ENCODE assay signal across 14 cellular contexts in genomic region chr10:94123253-94123995, GRCh38.
A peak's percentile ranks its signal among the peaks of the same experiment; 100 is the strongest.
DNase-seq lines count a peak whose midpoint lies in the region; ATAC-seq and TF ChIP-seq lines count a peak whose summit lies in the region.
"Had no signal": no experiment of that assay in that cellular context is flagged by ENCODE, and none has a peak within 500 bp of the region (broad histone marks: within the 10 kb centered on the region; RNA-seq: fewer than 3 reads in every experiment).

No MANE protein-coding gene starts in this region.

- ATAC-seq in right cardiac atrium = peak; percentile 64 to 68
- ATAC-seq in activated T-helper 17 cell treated with anti-CD3 and anti-CD28 coated beads, Interleukin-2, amount 50 U/mL, for 72 hours (replicated peaks) = no peak
- ATAC-seq: GM12878 had no signal

- H3K9ac ChIP-seq in stomach smooth muscle (ENCODE audit: low read length in 2 of 2) = no peak overlapping the region

- H3K27ac ChIP-seq in HEK293 (ENCODE audit: extremely low read depth, low read depth, low read length) (no peak overlapping the region), right cardiac atrium (ENCODE audit: low read length) (peak overlapping the region; percentile 38), stomach smooth muscle (ENCODE audit: low read length) (peak overlapping the region; percentile 26)

- no peak for TF ChIP-seq CTCF in HEK293 (tag by site-specific recombination; IDR thresholded peaks at IDR 0.05)

- H3K27ac Mint-ChIP-seq in activated T-helper 17 cell treated with anti-CD3 and anti-CD28 coated beads, Interleukin-2, amount 50 U/mL, for 72 hours = no peak overlapping the region

- intact Hi-C loops in right cardiac atrium (cut with DNase I) = no loop called here

- peaks cover 3% of the 10 kb centered on the region for H3K9me3 Mint-ChIP-seq in activated T-helper 17 cell treated with anti-CD3 and anti-CD28 coated beads, Interleukin-2, amount 50 U/mL, for 72 hours

- no peaks in the 10 kb centered on the region for H3K4me1 Mint-ChIP-seq in activated T-helper 17 cell treated with anti-CD3 and anti-CD28 coated beads, Interleukin-2, amount 50 U/mL, for 72 hours

- H3K4me1 ChIP-seq in HEK293 (ENCODE audit: control insufficient read depth, insufficient read depth, low read length) (no peaks in the 10 kb centered on the region), right cardiac atrium (ENCODE audit: control insufficient read depth, insufficient read depth, low read length) (peaks cover 8% of the 10 kb centered on the region), stomach smooth muscle (ENCODE audit: control insufficient read depth, insufficient read depth, low read length) (peaks cover 26% of the 10 kb centered on the region)
- H3K4me1 ChIP-seq: HAP-1 had no signal

- CTCF ChIA-PET in HEK293 (lab: Yijun Ruan, JAX) = interaction anchor here (0.5 to 0.9 kb wide), 4 partner anchors 47 to 378 kb away, joined by 3 read pairs; no protein-coding TSS in a partner anchor

- H3K36me3 ChIP-seq in HEK293 (ENCODE audit: control insufficient read depth in 2 of 2, insufficient read depth in 1 of 2, low read length in 2 of 2) = no peaks in the 10 kb centered on the region
- H3K36me3 ChIP-seq in stomach smooth muscle (ENCODE audit: control insufficient read depth in 2 of 2, insufficient read depth in 2 of 2, low read length in 2 of 2) = no peaks in the 10 kb centered on the region
- H3K36me3 ChIP-seq: HAP-1 had no signal

- H3K4me3 ChIP-seq in HEK293 (ENCODE audit: low read depth, low read length) = no peak overlapping the region
- no peak overlapping the region for H3K4me3 ChIP-seq in right cardiac atrium (ENCODE audit: low read length)
- H3K4me3 ChIP-seq in stomach smooth muscle (ENCODE audit: low read length in 2 of 2) = peak overlapping the region in 1 of 2 donors; percentile 50
- H3K4me3 ChIP-seq: GM12878, HAP-1 had no signal

- H3K9me3 ChIP-seq in HEK293 (ENCODE audit: control insufficient read depth, insufficient read depth, low read depth, low read length) = no peaks in the 10 kb centered on the region
- no peaks in the 10 kb centered on the region for H3K9me3 ChIP-seq in right cardiac atrium (ENCODE audit: control insufficient read depth, low read length)
- H3K9me3 ChIP-seq in stomach smooth muscle (ENCODE audit: control insufficient read depth in 2 of 2, low read length in 2 of 2) = no peaks in the 10 kb centered on the region
- H3K9me3 ChIP-seq: HAP-1 had no signal

- H3K27me3 Mint-ChIP-seq in activated T-helper 17 cell treated with anti-CD3 and anti-CD28 coated beads, Interleukin-2, amount 50 U/mL, for 72 hours = peaks cover 7% of the 10 kb centered on the region

- POLR2A ChIA-PET in HEK293 (lab: Yijun Ruan, JAX) = no interaction called here

- no peak overlapping the region for H3K4me3 Mint-ChIP-seq in activated T-helper 17 cell treated with anti-CD3 and anti-CD28 coated beads, Interleukin-2, amount 50 U/mL, for 72 hours

- WGBS in right cardiac atrium = 44% methylated on average over 9 of the region's 9 CpGs

- H3K27me3 ChIP-seq in right cardiac atrium (ENCODE audit: control insufficient read depth, insufficient read depth) = no peaks in the 10 kb centered on the region
- H3K27me3 ChIP-seq in stomach smooth muscle (ENCODE audit: control insufficient read depth in 1 of 2, insufficient read depth in 2 of 2, low read length in 2 of 2) = no peaks in the 10 kb centered on the region

- no peaks in the 10 kb centered on the region for H3K36me3 Mint-ChIP-seq in activated T-helper 17 cell treated with anti-CD3 and anti-CD28 coated beads, Interleukin-2, amount 50 U/mL, for 72 hours (ENCODE audit: low read depth)

- DNase-seq in amniotic stem cell (lab: John Stamatoyannopoulos, UW) (peak; percentile 69), right cardiac atrium (no peak), NCI-H2081 (lab: John Stamatoyannopoulos, UW) (no peak), DMS153 treated with DMSO at 0.1 percent for 48 hours (lab: John Stamatoyannopoulos, UW; ENCODE audit: unreplicated experiment) (no peak)
- no peak for DNase-seq in activated CD4-positive, alpha-beta T cell treated with anti-CD3 and anti-CD28 coated beads, Interleukin-2, amount 50 U/mL, for 48 hours
- DNase-seq: activated CD4-positive, alpha-beta T cell treated with anti-CD3 and anti-CD28 coated beads for 48 hours; central memory CD4-positive, alpha-beta T cell; left colon; NCI-H82 had no signal

TF ChIP-seq in HEK293, 187 proteins besides CTCF, POLR2A, EP300 and RAD21:
- TF ChIP-seq WT1 (tag by site-specific recombination; IDR thresholded peaks at IDR 0.05) (no peak), ZBTB17 (tag by site-specific recombination; IDR thresholded peaks at IDR 0.05) (0 out of 2 replicates have a peak, but pooled peaks have one; percentile 20)
